ENCODE assay signal across 8 cellular contexts in genomic region chr11:72112541-72113136, GRCh38. TPM values are rescaled to one million over a fixed set of nuclear protein-coding genes. Genes with fewer than 3 reads are reported as not detected.
A peak's percentile ranks its signal among the peaks of the same experiment; 100 is the strongest.
DNase-seq lines count a peak whose midpoint lies in the region; TF ChIP-seq lines count a peak whose summit lies in the region.

Gene ANAPC15, minus strand, starts transcription at chr11:72112695. Its CDS starts 1,419 bp downstream, at chr11:72111276.

- DNase-seq in ELF-1 (ENCODE audit: low read depth, low spot score) (peak; percentile 99), H9 (peak; percentile 99), MG63 (peak; percentile 98), SHP77 treated with DMSO at 0.1 percent for 48 hours (lab: John Stamatoyannopoulos, UW) (peak; percentile 99), activated gamma-delta T cell (lab: John Stamatoyannopoulos, UW) (peak; percentile 50), fibroblast of villous mesenchyme (ENCODE audit: low read depth) (peak; percentile 99), stomach (peak; percentile 99)

- H4K20me1 ChIP-seq in H9 (ENCODE audit: control insufficient read depth, insufficient read depth, insufficient read length) (no peaks in the 10 kb centered on the region), neural cell (ENCODE audit: insufficient read depth) (no peaks in the 10 kb centered on the region)

- TF ChIP-seq RAD21 in neural cell (conservative IDR thresholded peaks at IDR 0.05), result peak; percentile 50

- H3K27me3 ChIP-seq in H9 (ENCODE audit: insufficient read depth, low read length) (no peaks in the 10 kb centered on the region; the same call in 1 of the 2 replicates), MG63 (no peaks in the 10 kb centered on the region), neural cell (ENCODE audit: insufficient read depth, low read depth, low read length) (no peaks in the 10 kb centered on the region), stomach (no peaks in the 10 kb centered on the region)

- H2AFZ ChIP-seq in H9 (ENCODE audit: low read length) (no peak within 1 kb of the TSS), neural cell (ENCODE audit: low read depth, low read length) (peak within 1 kb of the TSS; percentile 76)

- H4K5ac ChIP-seq in H9 (ENCODE audit: insufficient read length, low read depth, low read length), result peak within 1 kb of the TSS; percentile 76

- H3K9me3 ChIP-seq in H9 (ENCODE audit: control insufficient read depth, low read depth, low read length), result no peaks in the 10 kb centered on the region
- H3K9me3 ChIP-seq in MG63, result no peaks in the 10 kb centered on the region; the same call in 1 of the 2 replicates
- H3K9me3 ChIP-seq in neural cell (ENCODE audit: low read length), result no peaks in the 10 kb centered on the region
- H3K9me3 ChIP-seq in stomach, result no peaks in the 10 kb centered on the region

- peak within 1 kb of the TSS; percentile 66 for H2BK5ac ChIP-seq in H9 (ENCODE audit: insufficient read length, low read length)

- H4K91ac ChIP-seq in H9 (ENCODE audit: insufficient read length, low read depth, low read length), result no peak within 1 kb of the TSS

- no peaks in the 10 kb centered on the region for H3K9me2 ChIP-seq in neural cell (ENCODE audit: insufficient read depth, low read length)

- no peaks in the 10 kb centered on the region for H3K79me1 ChIP-seq in H9 (ENCODE audit: insufficient read depth, low read depth, low read length, poor library complexity, severe bottlenecking)

- H2BK120ac ChIP-seq in H9 (ENCODE audit: low read depth, low read length, poor library complexity, severe bottlenecking), result peak within 1 kb of the TSS; percentile 98

- no peak within 1 kb of the TSS for H2AK5ac ChIP-seq in H9 (ENCODE audit: insufficient read length, low read length)

- TF ChIP-seq POLR2A in stomach (IDR thresholded peaks at IDR 0.05), result peak in 2 of 4 donors; percentile 78 to 92

- H3K27ac Mint-ChIP-seq in H9, result peak within 1 kb of the TSS; percentile 100

- peaks cover 1 to 22% (median 11%) of the 10 kb centered on the region in 3 experiments; a peak in 5 of 7 replicates for H3K36me3 Mint-ChIP-seq in H9 (ENCODE audit: insufficient read depth in 1 of 3, low read depth in 3 of 3)

- H3K9ac ChIP-seq in H9 (ENCODE audit: extremely low read depth, insufficient read length, low read length) (peak within 1 kb of the TSS; percentile 97), neural cell (ENCODE audit: low read length) (peak within 1 kb of the TSS; percentile 97)

- no CpG with 5 or more reads among the region's 32 CpGs for WGBS in H9 (ENCODE audit: extremely low coverage, insufficient read length, low lambda C conversion rate)
- WGBS in stomach, 5 donors, result 0 to 1% (median 0%) methylated on average over 32 of the region's 32 CpGs

- peak within 1 kb of the TSS; percentile 89 to 91 for H3K4me3 Mint-ChIP-seq in H9

- H3K36me3 ChIP-seq in MG63, result peaks cover 23% of the 10 kb centered on the region
- H3K36me3 ChIP-seq in neural cell (ENCODE audit: insufficient read depth, low read length), result no peaks in the 10 kb centered on the region
- peaks cover 0 to 28% (median 21%) of the 10 kb centered on the region in 4 donors for H3K36me3 ChIP-seq in stomach

- H4K8ac ChIP-seq in H9 (replicated peaks; ENCODE audit: insufficient read length, low read depth, low read length), result no peak within 1 kb of the TSS

- H2BK20ac ChIP-seq in H9 (ENCODE audit: low read depth, low read length, poor library complexity, severe bottlenecking), result no peak within 1 kb of the TSS

- no peaks in the 10 kb centered on the region for H3K9me3 Mint-ChIP-seq in H9

- no peak for TF ChIP-seq CTCF in H9 (conservative IDR thresholded peaks at IDR 0.05)
- no peak for TF ChIP-seq CTCF in fibroblast of villous mesenchyme (IDR thresholded peaks at IDR 0.05; ENCODE audit: insufficient read depth, low read depth, low read length)
- peak; percentile 15 for TF ChIP-seq CTCF in neural cell (IDR thresholded peaks at IDR 0.05; ENCODE audit: poor library complexity, severe bottlenecking)
- peak in 1 of 7 experiments; percentile 33 for TF ChIP-seq CTCF in stomach (IDR thresholded peaks at IDR 0.05)

- intact Hi-C loops in stomach (cut with DNase I; ENCODE audit: low total_unique reads), result no loop called here

- H3K4me3 ChIP-seq in MG63, result peak within 1 kb of the TSS; percentile 85
- peak within 1 kb of the TSS; percentile 93 for H3K4me3 ChIP-seq in fibroblast of villous mesenchyme (ENCODE audit: low read depth, low read length)
- H3K4me3 ChIP-seq in neural cell (ENCODE audit: low read length), result peak within 1 kb of the TSS; percentile 73
- H3K4me3 ChIP-seq in stomach, result peak within 1 kb of the TSS; percentile 39 to 68 (median 52)

- H3K4me1 ChIP-seq in H9 (ENCODE audit: insufficient read depth, low read length) (no peaks in the 10 kb centered on the region), stomach (peaks cover 8 to 21% (median 14%) of the 10 kb centered on the region in 4 donors)

- peak within 1 kb of the TSS; percentile 96 for H3T11ph ChIP-seq in H9 (ENCODE audit: low read length)

- H3K79me2 ChIP-seq in H9 (ENCODE audit: insufficient read depth, low read length) (no peaks in the 10 kb centered on the region), neural cell (replicated peaks; ENCODE audit: insufficient read depth, low read length) (no peaks in the 10 kb centered on the region)

- H3K23ac ChIP-seq in H9 (ENCODE audit: insufficient read length, low read depth, low read length), result no peak within 1 kb of the TSS

- H3K18ac ChIP-seq in H9 (ENCODE audit: insufficient read length, low read depth, low read length), result peak within 1 kb of the TSS; percentile 99

- no peak within 1 kb of the TSS; the same call in 1 of the 2 replicates for H3K4ac ChIP-seq in H9 (ENCODE audit: low read depth, low read length)

- peak within 1 kb of the TSS; percentile 29 for H3K56ac ChIP-seq in H9 (ENCODE audit: insufficient read length, low read depth, low read length)

- peak within 1 kb of the TSS; percentile 99 for H3K14ac ChIP-seq in H9 (ENCODE audit: insufficient read depth, low read length)

- no peaks in the 10 kb centered on the region for H3F3A ChIP-seq in neural cell (ENCODE audit: insufficient read depth, low read length, poor library complexity, severe bottlenecking)

- TF ChIP-seq EP300 in neural cell (conservative IDR thresholded peaks at IDR 0.05; ENCODE audit: poor library complexity, severe bottlenecking), result peak; percentile 50
- no peak for TF ChIP-seq EP300 in stomach (IDR thresholded peaks at IDR 0.05)

- H3K27me3 Mint-ChIP-seq in H9 (ENCODE audit: low read depth), result peaks cover 31% of the 10 kb centered on the region

- H3K27ac ChIP-seq in H9 (ENCODE audit: insufficient read length, low read depth, low read length) (peak within 1 kb of the TSS; percentile 82), neural cell (ENCODE audit: low read length) (peak within 1 kb of the TSS; percentile 99), stomach (peak within 1 kb of the TSS; percentile 95 to 98 (median 96))

- peak within 1 kb of the TSS; percentile 35 for H2BK12ac ChIP-seq in H9 (ENCODE audit: insufficient read length, low read depth, low read length)

- H3K23me2 ChIP-seq in H9 (ENCODE audit: insufficient read length, low read depth, low read length, poor library complexity, severe bottlenecking), result peaks cover 10% of the 10 kb centered on the region

- H2BK15ac ChIP-seq in H9 (ENCODE audit: low read depth, low read length), result no peak within 1 kb of the TSS

- peaks cover 13% of the 10 kb centered on the region in 2 experiments for H3K4me1 Mint-ChIP-seq in H9

- H3K4me2 ChIP-seq in H9 (ENCODE audit: insufficient read depth, insufficient read length, low read length), result peak within 1 kb of the TSS; percentile 77
- H3K4me2 ChIP-seq in neural cell (ENCODE audit: low read length), result peak within 1 kb of the TSS; percentile 96

TF ChIP-seq in neural cell, 6 proteins besides CTCF, POLR2A, EP300 and RAD21:
- TF ChIP-seq EZH2 (IDR thresholded peaks at IDR 0.05; ENCODE audit: borderline replicate concordance, insufficient read depth, low read length, poor library complexity, severe bottlenecking) (no peak), POLR2AphosphoS5 (IDR thresholded peaks at IDR 0.05) (peak; percentile 100), REST (IDR thresholded peaks at IDR 0.05; ENCODE audit: borderline replicate concordance) (peak; percentile 82), MXI1 (conservative IDR thresholded peaks at IDR 0.05; ENCODE audit: poor library complexity, severe bottlenecking) (peak; percentile 62), TAF1 (IDR thresholded peaks at IDR 0.05; ENCODE audit: low read depth) (no peak), SMC3 (conservative IDR thresholded peaks at IDR 0.05; ENCODE audit: poor library complexity) (peak; percentile 67)

RNA-seq across cellular contexts. Expression of gene ANAPC15, which starts in this region (rescaled TPM):
- total RNA-seq in H9 (2021) (72.6 and 79.3 TPM in 2 replicates), fibroblast of villous mesenchyme (32.8 and 48.3 TPM in 2 replicates), stomach (10 to 100 TPM; 13.3 to 74.1 (median 17.0) TPM)
- total RNA-seq in MG63 (2014; rRNA removed; shearing (Covaris generic); ENCODE audit: low replicate concordance), result 54.0 and 124 TPM in 2 replicates
- polyA plus RNA-seq in neural cell (52.8 and 64.6 TPM in 2 replicates), stomach (10 to 100 TPM; 56.4 to 79.1 (median 74.8) TPM)
- 22.4 and 25.1 TPM in 2 replicates for polyA minus RNA-seq in neural cell

Comparison
In these comparisons a context has a peak if more than half of its experiments do, and no peak if none do; other contexts are left out.
1. Peak in every context shown above with its lines: DNase-seq, H3K4me3 ChIP-seq and H3K27ac ChIP-seq.